In the genomic region with DNA sequence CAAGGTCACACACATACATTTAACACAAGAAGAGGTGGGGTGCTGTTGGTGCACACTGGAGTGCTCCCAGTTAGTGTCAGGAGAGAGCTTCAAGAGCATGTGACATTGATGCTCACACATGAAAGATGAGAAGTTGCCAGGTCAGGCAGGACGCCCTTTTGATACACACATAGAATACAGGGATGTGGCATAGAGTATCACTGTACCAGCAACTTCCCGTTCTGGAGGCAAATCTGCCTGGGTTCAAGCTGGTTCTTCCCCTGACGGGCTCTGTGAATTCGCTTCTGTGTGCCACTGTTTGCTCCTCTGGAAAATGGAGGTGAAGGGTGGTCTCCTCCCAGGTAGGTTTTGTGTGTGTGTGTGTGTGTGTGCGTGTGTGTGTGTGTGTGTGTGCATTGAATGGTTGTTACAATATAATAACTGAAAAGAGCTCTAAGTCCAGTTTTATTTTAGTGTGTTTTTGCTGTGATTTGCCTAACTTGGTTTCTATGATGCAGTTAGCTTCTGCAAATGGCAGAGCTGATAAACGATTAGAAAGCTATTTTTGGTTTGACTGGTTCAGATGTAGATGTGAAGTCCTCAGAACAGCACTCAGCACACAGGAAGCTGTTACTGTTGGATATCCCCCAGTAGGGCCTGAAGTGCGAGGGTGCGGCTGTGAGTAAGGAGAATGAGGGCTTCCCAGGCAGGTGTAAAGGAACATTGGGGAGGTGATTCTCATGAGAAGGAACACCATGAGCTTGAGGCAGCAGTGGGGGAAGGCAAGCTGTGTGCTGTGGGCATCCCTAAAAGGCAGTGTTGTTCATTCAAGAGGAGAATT, we compare ENCODE assay signal across 10 cellular contexts. TPM values are rescaled to one million over a fixed set of nuclear protein-coding genes. Genes with fewer than 3 reads are reported as not detected.
DNase-seq lines count a peak whose midpoint lies in the region; ATAC-seq and TF ChIP-seq lines count a peak whose summit lies in the region.
"Had no signal": no experiment of that assay in that cellular context is flagged by ENCODE, and none has a peak within 500 bp of the region (broad histone marks: within the 10 kb centered on the region; RNA-seq: fewer than 3 reads in every experiment).

No MANE protein-coding gene starts in this region.

- 86% methylated on average over 8 of the region's 8 CpGs for WGBS in prostate gland
- 84% methylated on average over 8 of the region's 8 CpGs for WGBS in esophagus muscularis mucosa

- DNase-seq in CD14-positive monocyte (ENCODE audit: low spot score) (no peak), NCI-H1105 (lab: John Stamatoyannopoulos, UW) (no peak), prostate gland (ENCODE audit: low spot score) (no peak), esophagus muscularis mucosa (ENCODE audit: extremely low spot score) (no peak)
- no peak for DNase-seq in activated effector memory CD4-positive, alpha-beta T cell treated with Interleukin-2 at 50 U/mL for 16 hours
- DNase-seq: C1 segment of cervical spinal cord had no signal

- H3K27ac Mint-ChIP-seq in CD14-positive monocyte, result peak overlapping the region in 5 of 7 donors; percentile 6 to 71 (median 15)
- H3K27ac Mint-ChIP-seq in dendritic cell treated with granulocyte-macrophage colony-stimulating factor and Interleukin-4, amounts not matched to agents 40 ng/mL and 50 ng/mL, for 4 days, result peak overlapping the region; percentile 15

- H3K27me3 Mint-ChIP-seq in CD14-positive monocyte (ENCODE audit: low read depth in 3 of 3), result peaks cover 0 to 3% (median 0%) of the 10 kb centered on the region in 3 donors
- H3K27me3 Mint-ChIP-seq in dendritic cell treated with granulocyte-macrophage colony-stimulating factor and Interleukin-4, amounts not matched to agents 40 ng/mL and 50 ng/mL, for 4 days, result no peaks in the 10 kb centered on the region

- H3K9me3 Mint-ChIP-seq in CD14-positive monocyte, result no peaks in the 10 kb centered on the region
- H3K9me3 Mint-ChIP-seq in dendritic cell treated with granulocyte-macrophage colony-stimulating factor and Interleukin-4, amounts not matched to agents 40 ng/mL and 50 ng/mL, for 4 days, result no peaks in the 10 kb centered on the region

- H3K4me1 ChIP-seq in prostate gland (replicated peaks) (no peaks in the 10 kb centered on the region), esophagus muscularis mucosa (peaks cover 12 to 32% (median 17%) of the 10 kb centered on the region in 4 donors)

- no peak for TF ChIP-seq POLR2A in prostate gland (IDR thresholded peaks at IDR 0.05)
- no peak for TF ChIP-seq POLR2A in esophagus muscularis mucosa (IDR thresholded peaks at IDR 0.05; ENCODE audit: low read depth)

- H3K36me3 ChIP-seq in prostate gland (no peaks in the 10 kb centered on the region), esophagus muscularis mucosa (no peaks in the 10 kb centered on the region)
- H3K36me3 ChIP-seq: SJCRH30 had no signal

- peaks cover 3 to 7% of the 10 kb centered on the region in 2 donors for H3K36me3 Mint-ChIP-seq in CD14-positive monocyte
- no peaks in the 10 kb centered on the region for H3K36me3 Mint-ChIP-seq in dendritic cell treated with granulocyte-macrophage colony-stimulating factor and Interleukin-4, amounts not matched to agents 40 ng/mL and 50 ng/mL, for 4 days (ENCODE audit: low read depth)

- H3K27ac ChIP-seq in prostate gland (no peak overlapping the region), esophagus muscularis mucosa (replicated peaks in 1 of 4) (no peak overlapping the region)
- H3K27ac ChIP-seq: SJCRH30 had no signal

- H3K27me3 ChIP-seq in prostate gland (replicated peaks; ENCODE audit: insufficient read depth) (no peaks in the 10 kb centered on the region), esophagus muscularis mucosa (no peaks in the 10 kb centered on the region)
- H3K27me3 ChIP-seq: SJCRH30 had no signal

- H3K4me3 ChIP-seq in prostate gland (no peak overlapping the region), esophagus muscularis mucosa (no peak overlapping the region)
- H3K4me3 ChIP-seq: SJCRH30 had no signal

- no peak for TF ChIP-seq EP300 in esophagus muscularis mucosa (IDR thresholded peaks at IDR 0.05)

- ATAC-seq in GM18909 (IDR thresholded peaks at IDR 0.05; ENCODE audit: poor library complexity, unreplicated experiment) (peak; percentile 55), HG03108 (IDR thresholded peaks at IDR 0.05; ENCODE audit: unreplicated experiment) (peak; percentile 45)

- peaks cover 17% of the 10 kb centered on the region for H3K4me1 Mint-ChIP-seq in CD14-positive monocyte
- H3K4me1 Mint-ChIP-seq in dendritic cell treated with granulocyte-macrophage colony-stimulating factor and Interleukin-4, amounts not matched to agents 40 ng/mL and 50 ng/mL, for 4 days (ENCODE audit: low read depth), result peaks cover 22% of the 10 kb centered on the region

- no peak for TF ChIP-seq CTCF in CD14-positive monocyte (IDR thresholded peaks at IDR 0.05)
- no peak for TF ChIP-seq CTCF in prostate gland (IDR thresholded peaks at IDR 0.05)
- TF ChIP-seq CTCF in esophagus muscularis mucosa (IDR thresholded peaks at IDR 0.05), result no peak

- H3K9me3 ChIP-seq in prostate gland, result no peaks in the 10 kb centered on the region
- no peaks in the 10 kb centered on the region for H3K9me3 ChIP-seq in esophagus muscularis mucosa
- H3K9me3 ChIP-seq: SJCRH30 had no signal

- intact Hi-C loops in CD14-positive monocyte (cut with micrococcal nuclease), result no loop called here
- intact Hi-C loops in dendritic cell treated with granulocyte-macrophage colony-stimulating factor and Interleukin-4, amounts not matched to agents 40 ng/mL and 50 ng/mL, for 4 days (cut with micrococcal nuclease), result no loop called here
- intact Hi-C loops in prostate gland (cut with DNase I), result no loop called here
- intact Hi-C loops in esophagus muscularis mucosa (cut with DNase I), result no loop called here

- no peak overlapping the region for H3K4me3 Mint-ChIP-seq in CD14-positive monocyte
- H3K4me3 Mint-ChIP-seq in dendritic cell treated with granulocyte-macrophage colony-stimulating factor and Interleukin-4, amounts not matched to agents 40 ng/mL and 50 ng/mL, for 4 days, result no peak overlapping the region

RNA-seq across cellular contexts. Expression of a gene that starts 53.4 kb away (rescaled TPM):
- 1 to 10 TPM; 1.7 to 2.7 TPM for polyA plus RNA-seq in CD14-positive monocyte
- total RNA-seq in prostate gland (10 to 100 TPM; 35.2 to 38.0 TPM), esophagus muscularis mucosa (10 to 100 TPM; 16.2 to 28.3 (median 25.1) TPM)
